8 cellular contexts compared by ENCODE assay signal in the genomic region with DNA sequence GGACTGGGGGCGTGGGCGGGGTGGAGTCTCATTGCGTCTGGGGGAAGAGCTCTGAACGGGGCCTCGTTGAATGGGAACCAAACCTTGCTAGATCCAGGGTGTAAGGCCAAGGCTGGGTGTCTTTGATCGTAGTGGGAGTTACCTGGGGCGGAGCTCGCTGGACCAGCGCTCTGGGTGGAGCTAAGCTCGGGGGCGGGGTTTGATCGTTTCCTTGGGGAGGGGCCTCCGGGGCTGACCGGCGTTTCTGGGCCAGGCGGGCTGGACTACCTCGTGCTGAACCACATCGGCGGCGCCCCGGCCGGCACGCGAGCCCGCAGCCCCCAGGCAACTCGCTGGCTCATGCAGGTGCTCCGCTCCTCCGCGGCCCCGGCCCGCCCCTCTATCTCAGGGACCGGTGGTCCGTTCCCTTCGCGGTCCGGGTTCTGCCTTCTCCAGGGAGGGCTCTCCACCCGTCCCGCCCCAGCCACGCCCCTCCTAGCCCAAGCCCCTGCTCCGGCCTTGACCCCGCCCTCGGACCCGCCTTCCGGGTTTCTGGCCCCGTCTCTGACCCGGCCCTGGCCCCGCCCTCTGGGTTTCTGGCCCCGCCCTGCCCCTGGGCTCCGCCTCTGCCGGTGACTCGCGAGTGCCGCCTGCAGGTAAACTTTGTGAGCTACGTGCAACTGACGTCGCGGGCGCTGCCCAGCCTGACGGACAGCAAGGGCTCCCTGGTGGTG. TPM values are rescaled to one million over a fixed set of nuclear protein-coding genes. Genes with fewer than 3 reads are reported as not detected.
DNase-seq lines count a peak whose midpoint lies in the region; ATAC-seq and TF ChIP-seq lines count a peak whose summit lies in the region.

No MANE protein-coding gene starts in this region.

- H3K27ac ChIP-seq in right lobe of liver: peak overlapping the region in 2 of 3 donors; percentile 46 to 51

- H3K4me3 ChIP-seq in right lobe of liver: peak overlapping the region; percentile 56 to 70 (median 69)

- WGBS in right lobe of liver (ENCODE audit: insufficient coverage, low coverage, low lambda C conversion rate, missing lambda C conversion rate): 0% methylated on average over 9 of the region's 59 CpGs

- DNase-seq in AG08395 (ENCODE audit: low spot score): peak; percentile 97
- DNase-seq in NCI-H460 (ENCODE audit: extremely low read depth, low read depth): peak; percentile 92
- peak; percentile 92 for DNase-seq in activated CD4-positive, alpha-beta T cell treated with anti-CD3 and anti-CD28 coated beads, Interleukin-2, amount 50 U/mL, for 1 hour
- DNase-seq in dermis microvascular lymphatic vessel endothelial cell (ENCODE audit: low read depth in 2 of 2): peak; percentile 80 to 91
- peak; percentile 99 to 100 (median 99) for DNase-seq in right lobe of liver
- peak; percentile 99 for DNase-seq in stimulated activated CD4-positive, alpha-beta T cell treated with anti-CD3 and anti-CD28 coated beads, Interleukin-4, amount 100 ng/mL, for 1 hour

- ATAC-seq in GM19023 (IDR thresholded peaks at IDR 0.05; ENCODE audit: unreplicated experiment) (peak; percentile 66), HG03196 (IDR thresholded peaks at IDR 0.05; ENCODE audit: unreplicated experiment) (peak; percentile 37), right lobe of liver (peak; percentile 74 to 88 (median 84))

- peaks cover 0 to 7% (median under 1%) of the 10 kb centered on the region in 4 donors for H3K4me1 ChIP-seq in right lobe of liver

- no peaks in the 10 kb centered on the region for H3K9me3 ChIP-seq in right lobe of liver

- TF ChIP-seq CTCF in right lobe of liver (IDR thresholded peaks at IDR 0.05): peak; percentile 73 to 89 (median 80)

- no peaks in the 10 kb centered on the region for H3K27me3 ChIP-seq in right lobe of liver

- intact Hi-C loops in right lobe of liver (cut with DNase I): no loop called here

- peaks cover 0 to 5% (median 0%) of the 10 kb centered on the region in 4 donors for H3K36me3 ChIP-seq in right lobe of liver

- no peak for TF ChIP-seq POLR2A in right lobe of liver (IDR thresholded peaks at IDR 0.05)

RNA-seq across cellular contexts. Expression of a gene that starts 3.3 kb away (rescaled TPM):
- total RNA-seq in NCI-H460 (2014; rRNA removed; shearing (Covaris generic)): 867 and 1,017 TPM in 2 replicates
- polyA plus RNA-seq in NCI-H460 (2014; cell fraction: nucleus; rRNA removed): 597 and 906 TPM in 2 replicates
- total RNA-seq in dermis microvascular lymphatic vessel endothelial cell (442 and 761 TPM in 2 replicates), right lobe of liver (100 to 1,000 TPM; 232 to 283 (median 251) TPM)

RNA-seq across cellular contexts. Expression of a gene that starts 6.0 kb away (rescaled TPM):
- 2.3 and 3.5 TPM in 2 replicates for total RNA-seq in NCI-H460 (2014; rRNA removed; shearing (Covaris generic))
- 5.4 and 6.8 TPM in 2 replicates for polyA plus RNA-seq in NCI-H460 (2014; cell fraction: nucleus; rRNA removed)
- total RNA-seq in dermis microvascular lymphatic vessel endothelial cell (3.3 and 9.2 TPM in 2 replicates), right lobe of liver (10 to 100 TPM in 1 of 6 experiments, 1 to 10 TPM in 5; 1.6 to 10.3 (median 4.0) TPM)

RNA-seq across cellular contexts. Expression of a gene that starts 6.5 kb away (rescaled TPM):
- 31.4 and 35.8 TPM in 2 replicates for total RNA-seq in NCI-H460 (2014; rRNA removed; shearing (Covaris generic))
- 32.2 and 43.2 TPM in 2 replicates for polyA plus RNA-seq in NCI-H460 (2014; cell fraction: nucleus; rRNA removed)
- total RNA-seq in dermis microvascular lymphatic vessel endothelial cell (29.6 and 46.2 TPM in 2 replicates), right lobe of liver (10 to 100 TPM; 24.2 to 54.3 (median 33.7) TPM)

RNA-seq across cellular contexts. Expression of a gene that starts 33.1 kb away (rescaled TPM):
- total RNA-seq in NCI-H460 (2014; rRNA removed; shearing (Covaris generic)): 134 and 151 TPM in 2 replicates
- polyA plus RNA-seq in NCI-H460 (2014; cell fraction: nucleus; rRNA removed): 221 TPM in 2 replicates
- 49.9 and 56.9 TPM in 2 replicates for total RNA-seq in dermis microvascular lymphatic vessel endothelial cell
- 100 to 1,000 TPM in 2 of 6 experiments, 10 to 100 TPM in 4; 54.5 to 123 (median 66.8) TPM for total RNA-seq in right lobe of liver

RNA-seq across cellular contexts. Expression of a gene that starts 33.6 kb away (rescaled TPM):
- total RNA-seq in NCI-H460 (2014; rRNA removed; shearing (Covaris generic)): not detected in 2 replicates
- not detected in 2 replicates for polyA plus RNA-seq in NCI-H460 (2014; cell fraction: nucleus; rRNA removed)
- total RNA-seq in dermis microvascular lymphatic vessel endothelial cell: not detected in 2 replicates
- total RNA-seq in right lobe of liver: not detected

Comparison
In these comparisons a context has a peak if more than half of its experiments do, and no peak if none do; other contexts are left out.
1. Peak in every context shown above with its lines: DNase-seq, ATAC-seq, H3K4me3 ChIP-seq and H3K27ac ChIP-seq.